11 cellular contexts compared by ENCODE assay signal in the genomic region with DNA sequence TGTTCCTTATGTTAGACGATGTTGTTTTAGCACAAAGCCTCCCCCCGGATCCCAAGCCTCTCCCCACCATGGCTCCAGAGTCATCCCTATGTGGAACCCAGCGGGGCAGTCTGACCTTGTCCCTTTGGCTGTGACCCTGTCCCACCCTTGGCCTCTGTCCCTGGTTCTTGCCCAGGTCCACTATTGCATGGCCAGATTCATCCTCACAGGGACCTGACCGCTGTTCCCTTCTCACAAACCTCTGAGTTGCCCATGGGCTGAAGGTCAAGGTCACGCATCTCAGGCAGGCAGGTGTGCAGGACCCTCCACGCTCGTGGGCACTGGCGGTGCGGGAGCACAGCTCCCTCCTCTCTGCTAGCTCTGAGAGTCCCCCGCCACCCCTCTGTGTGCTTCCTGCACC. TPM values are rescaled to one million over a fixed set of nuclear protein-coding genes. Genes with fewer than 3 reads are reported as not detected.
DNase-seq lines count a peak whose midpoint lies in the region; ATAC-seq, FAIRE-seq and TF ChIP-seq lines count a peak whose summit lies in the region.
"Had no signal": no experiment of that assay in that cellular context is flagged by ENCODE, and none has a peak within 500 bp of the region (broad histone marks: within the 10 kb centered on the region; RNA-seq: fewer than 3 reads in every experiment).

No MANE protein-coding gene starts in this region.

- no peak for TF ChIP-seq EP300 in HepG2 (IDR thresholded peaks at IDR 0.05; ENCODE audit: low read depth in 2 of 2, low read length in 2 of 2)
- no peak for TF ChIP-seq EP300 in HepG2 (CRISPR knock-in tag; IDR thresholded peaks at IDR 0.05; ENCODE audit: borderline replicate concordance)

- H3K27me3 Mint-ChIP-seq in activated naive CD4-positive, alpha-beta T cell treated with anti-CD3 and anti-CD28 coated beads, Interleukin-2, amount 10 ng/mL, durations not matched to agents 7 days and 5 days: no peaks in the 10 kb centered on the region
- H3K27me3 Mint-ChIP-seq in activated T-helper 17 cell treated with anti-CD3 and anti-CD28 coated beads, Interleukin-2, amount 50 U/mL, for 72 hours: no peaks in the 10 kb centered on the region

- H3K4me3 ChIP-seq in HepG2 (replicated peaks in 1 of 3; ENCODE audit: insufficient read depth in 1 of 3, low read depth in 2 of 3, low read length in 3 of 3): no peak overlapping the region
- peak overlapping the region; percentile 25 for H3K4me3 ChIP-seq in thoracic aorta
- H3K4me3 ChIP-seq: gastrocnemius medialis had no signal

- H3K27me3 ChIP-seq in HepG2 (ENCODE audit: control insufficient read depth in 1 of 2, insufficient read depth in 2 of 2, low read length in 2 of 2) (no peaks in the 10 kb centered on the region), thoracic aorta (replicated peaks; ENCODE audit: insufficient read depth) (no peaks in the 10 kb centered on the region)
- H3K27me3 ChIP-seq: BE2C had no signal

- TF ChIP-seq CTCF in HepG2 (CRISPR knock-in tag; IDR thresholded peaks at IDR 0.05) (no peak), thoracic aorta (IDR thresholded peaks at IDR 0.05) (no peak)

- intact Hi-C loops in HepG2 (cut with micrococcal nuclease; ENCODE audit: unreplicated experiment): loop anchor here (5.0 kb wide), 1 partner anchor 33 kb away; no protein-coding TSS in a partner anchor

- H3K4me2 ChIP-seq in HepG2 (ENCODE audit: low read depth, low read length): no peak overlapping the region; the same call in 1 of the 2 replicates

- in situ Hi-C loops in HepG2 (cut with HindIII; ENCODE audit: extremely low pct_ligation_motif_present, low pct_unique_long_range_greater_than_20kb): loop anchor here (5.0 kb wide), 1 partner anchor 37 kb away; the partner anchor contains the start of gene BCR

- ATAC-seq in activated T-helper 17 cell treated with anti-CD3 and anti-CD28 coated beads, Interleukin-2, amount 50 U/mL, for 72 hours (replicated peaks): no peak
- ATAC-seq in HepG2 (no peak), thoracic aorta (ENCODE audit: insufficient number of reproducible peaks, low FRiP score, low read depth) (no peak), GM19397 (IDR thresholded peaks at IDR 0.05; ENCODE audit: unreplicated experiment) (no peak), HG03280 (IDR thresholded peaks at IDR 0.05; ENCODE audit: unreplicated experiment) (no peak)
- ATAC-seq: gastrocnemius medialis had no signal

- POLR2A ChIA-PET in HepG2 (lab: Yijun Ruan, JAX): no interaction called here

- peak overlapping the region; percentile 71 for H3K4me3 Mint-ChIP-seq in activated naive CD4-positive, alpha-beta T cell treated with anti-CD3 and anti-CD28 coated beads, Interleukin-2, amount 10 ng/mL, durations not matched to agents 7 days and 5 days
- H3K4me3 Mint-ChIP-seq in activated T-helper 17 cell treated with anti-CD3 and anti-CD28 coated beads, Interleukin-2, amount 50 U/mL, for 72 hours: peak overlapping the region; percentile 78

- 93% methylated on average over 10 of the region's 10 CpGs for WGBS in HepG2 (ENCODE audit: low lambda C conversion rate)

- H3K9me3 ChIP-seq in HepG2 (ENCODE audit: low read length) (no peaks in the 10 kb centered on the region), thoracic aorta (no peaks in the 10 kb centered on the region)
- H3K9me3 ChIP-seq: BE2C, gastrocnemius medialis had no signal

- H3K9ac ChIP-seq in HepG2 (ENCODE audit: insufficient read depth, low read depth, low read length): no peak overlapping the region

- H3K27ac Mint-ChIP-seq in activated naive CD4-positive, alpha-beta T cell treated with anti-CD3 and anti-CD28 coated beads, Interleukin-2, amount 10 ng/mL, durations not matched to agents 7 days and 5 days: peak overlapping the region; percentile 85
- H3K27ac Mint-ChIP-seq in activated T-helper 17 cell treated with anti-CD3 and anti-CD28 coated beads, Interleukin-2, amount 50 U/mL, for 72 hours: peak overlapping the region; percentile 87

- CTCF ChIA-PET in activated naive CD4-positive, alpha-beta T cell treated with anti-CD3 and anti-CD28 coated beads, Interleukin-2, amount 10 ng/mL, durations not matched to agents 7 days and 5 days (lab: Charles Lee): interaction anchor here (1.3 to 2.4 kb wide), 3 partner anchors 38 to 62 kb away, joined by 4 to 7 read pairs (median 5); partner anchors contain the start of gene BCR
- CTCF ChIA-PET in HepG2 (lab: Yijun Ruan, JAX; ENCODE audit: low intra/inter-chr PET ratio, low total read pairs): no interaction called here

- peaks cover 83% of the 10 kb centered on the region for H3K4me1 ChIP-seq in HepG2 (ENCODE audit: insufficient read depth, low read length)
- H3K4me1 ChIP-seq in thoracic aorta (ENCODE audit: control insufficient read depth in 1 of 2, low read depth in 2 of 2): peaks cover 64 to 92% of the 10 kb centered on the region in 2 donors

- H3K4me1 Mint-ChIP-seq in activated naive CD4-positive, alpha-beta T cell treated with anti-CD3 and anti-CD28 coated beads, Interleukin-2, amount 10 ng/mL, durations not matched to agents 7 days and 5 days: peaks cover 99% of the 10 kb centered on the region
- peaks cover 74% of the 10 kb centered on the region for H3K4me1 Mint-ChIP-seq in activated T-helper 17 cell treated with anti-CD3 and anti-CD28 coated beads, Interleukin-2, amount 50 U/mL, for 72 hours

- H3K36me3 ChIP-seq in HepG2 (replicated peaks in 1 of 2; ENCODE audit: control insufficient read depth in 1 of 2, insufficient read depth in 2 of 2, low read length in 2 of 2) (peaks cover 0 to 2% of the 10 kb centered on the region in 2 experiments; a peak in 3 of 5 replicates), thoracic aorta (no peaks in the 10 kb centered on the region)
- H3K36me3 ChIP-seq: BE2C, gastrocnemius medialis had no signal

- no peak for TF ChIP-seq RAD21 in HepG2 (CRISPR knock-in tag; IDR thresholded peaks at IDR 0.05)

- no peak for TF ChIP-seq POLR2A in HepG2 (IDR thresholded peaks at IDR 0.05; ENCODE audit: insufficient read depth in 1 of 2, low read depth in 2 of 2, low read length in 2 of 2)

- no peak overlapping the region for H3K27ac ChIP-seq in HepG2 (ENCODE audit: extremely low read length, insufficient read depth, low read length)
- peak overlapping the region in 1 of 2 donors; percentile 56 for H3K27ac ChIP-seq in thoracic aorta

- peaks cover 9% of the 10 kb centered on the region for H3K36me3 Mint-ChIP-seq in activated naive CD4-positive, alpha-beta T cell treated with anti-CD3 and anti-CD28 coated beads, Interleukin-2, amount 10 ng/mL, durations not matched to agents 7 days and 5 days
- no peaks in the 10 kb centered on the region for H3K36me3 Mint-ChIP-seq in activated T-helper 17 cell treated with anti-CD3 and anti-CD28 coated beads, Interleukin-2, amount 50 U/mL, for 72 hours (ENCODE audit: low read depth)

- no peak for FAIRE-seq in HepG2 (lab: Jason Lieb, UNC)

- no peak for DNase-seq in activated naive CD4-positive, alpha-beta T cell treated with anti-CD3 and anti-CD28 coated beads, Interleukin-2, amount 10 ng/mL, durations not matched to agents 7 days and 5 days
- DNase-seq in activated naive CD4-positive, alpha-beta T cell treated with anti-CD3 and anti-CD28 coated beads, Interleukin-2, amount 50 U/mL, for 16 hours: no peak
- no peak for DNase-seq in HepG2 (ENCODE audit: low spot score)
- DNase-seq in thoracic aorta (ENCODE audit: low spot score): no peak
- no peak for DNase-seq in NCI-H1105 (lab: John Stamatoyannopoulos, UW)
- DNase-seq: amniotic stem cell, gastrocnemius medialis had no signal

- no peak overlapping the region for H2AFZ ChIP-seq in HepG2 (ENCODE audit: low read length)

- no peaks in the 10 kb centered on the region for H3K9me3 Mint-ChIP-seq in activated naive CD4-positive, alpha-beta T cell treated with anti-CD3 and anti-CD28 coated beads, Interleukin-2, amount 10 ng/mL, durations not matched to agents 7 days and 5 days
- no peaks in the 10 kb centered on the region for H3K9me3 Mint-ChIP-seq in activated T-helper 17 cell treated with anti-CD3 and anti-CD28 coated beads, Interleukin-2, amount 50 U/mL, for 72 hours

- peaks cover 88% of the 10 kb centered on the region for H3K79me2 ChIP-seq in HepG2 (ENCODE audit: insufficient read depth, low read length)

- peaks cover 50% of the 10 kb centered on the region for H4K20me1 ChIP-seq in HepG2 (ENCODE audit: insufficient read depth, low read length)

- BruUV-seq in HepG2 (replicated peaks; lab: Mats Ljungman, UMichigan): no TSS peak

TF ChIP-seq in HepG2, 621 proteins besides CTCF, POLR2A, EP300 and RAD21 (continues in another document):
- peak; percentile 51 for TF ChIP-seq HNF4A (CRISPR knock-in tag; IDR thresholded peaks at IDR 0.05)

RNA-seq across cellular contexts. Expression of gene BCR, which starts 39.0 kb away (rescaled TPM):
- total RNA-seq in activated T-helper 17 cell treated with anti-CD3 and anti-CD28 coated beads, Interleukin-2, amount 50 U/mL, for 72 hours: 10 to 100 TPM; 43.3 to 50.3 TPM
- 33.6 and 35.4 TPM in 2 replicates for total RNA-seq in HepG2 (2016; rRNA removed; fragmentation: Illumina TruSeq; extraction: Trizol)
- 10.9 and 12.3 TPM in 2 replicates for total RNA-seq in HepG2 (2016; cell fraction: cytosol; rRNA removed; fragmentation: Illumina TruSeq; extraction: Trizol; ENCODE audit: low read depth)
- total RNA-seq in HepG2 (2016; cell fraction: insoluble cytoplasmic fraction; rRNA removed; fragmentation: Illumina TruSeq; extraction: Trizol): 29.4 and 37.4 TPM in 2 replicates
- total RNA-seq in HepG2 (2016; cell fraction: membrane; rRNA removed; fragmentation: Illumina TruSeq; extraction: Trizol): 17.4 and 22.3 TPM in 2 replicates
- 26.4 and 32.2 TPM in 2 replicates for total RNA-seq in HepG2 (2016; cell fraction: nucleus; rRNA removed; fragmentation: Illumina TruSeq; extraction: Trizol)
- polyA plus RNA-seq in HepG2 (2011; rRNA removed): 19.9 and 21.9 TPM in 2 replicates
- polyA plus RNA-seq in HepG2 (2011; cell fraction: cytosol; rRNA removed): 28.9 and 33.8 TPM in 2 replicates
- 66.0 and 71.9 TPM in 2 replicates for polyA plus RNA-seq in HepG2 (2011; cell fraction: nucleus; rRNA removed)
- polyA plus RNA-seq in HepG2 (2012): 21.2 and 25.3 TPM in 2 replicates
- 2.3 and 4.6 TPM in 2 replicates for polyA plus RNA-seq in HepG2 (2016; cell fraction: cytosol; fragmentation: Illumina TruSeq; extraction: Trizol; ENCODE audit: low read depth)
- 26.5 and 34.8 TPM in 2 replicates for polyA plus RNA-seq in HepG2 (2016; cell fraction: insoluble cytoplasmic fraction; fragmentation: Illumina TruSeq; extraction: Trizol; ENCODE audit: low read depth)
- polyA plus RNA-seq in HepG2 (2016; cell fraction: membrane; fragmentation: Illumina TruSeq; extraction: Trizol; ENCODE audit: low read depth): 11.6 and 12.9 TPM in 2 replicates
- polyA plus RNA-seq in HepG2 (2016; cell fraction: nucleus; fragmentation: Illumina TruSeq; extraction: Trizol; ENCODE audit: insufficient read depth, low read depth): 45.4 and 51.6 TPM in 2 replicates
- polyA minus RNA-seq in HepG2 (2011; rRNA and poly(A)+ RNA removed; ENCODE audit: low replicate concordance): 67.7 and 82.7 TPM in 2 replicates
- 43.0 and 57.5 TPM in 2 replicates for polyA minus RNA-seq in HepG2 (2011; cell fraction: cytosol; rRNA and poly(A)+ RNA removed)
- 24.6 and 32.1 TPM in 2 replicates for polyA minus RNA-seq in HepG2 (2011; cell fraction: nucleus; rRNA and poly(A)+ RNA removed)
- total RNA-seq in thoracic aorta: 100 to 1,000 TPM in 1 of 2 donors, 10 to 100 TPM in 1; 73.2 to 232 TPM
